12 cellular contexts compared by ENCODE assay signal in the genomic region with DNA sequence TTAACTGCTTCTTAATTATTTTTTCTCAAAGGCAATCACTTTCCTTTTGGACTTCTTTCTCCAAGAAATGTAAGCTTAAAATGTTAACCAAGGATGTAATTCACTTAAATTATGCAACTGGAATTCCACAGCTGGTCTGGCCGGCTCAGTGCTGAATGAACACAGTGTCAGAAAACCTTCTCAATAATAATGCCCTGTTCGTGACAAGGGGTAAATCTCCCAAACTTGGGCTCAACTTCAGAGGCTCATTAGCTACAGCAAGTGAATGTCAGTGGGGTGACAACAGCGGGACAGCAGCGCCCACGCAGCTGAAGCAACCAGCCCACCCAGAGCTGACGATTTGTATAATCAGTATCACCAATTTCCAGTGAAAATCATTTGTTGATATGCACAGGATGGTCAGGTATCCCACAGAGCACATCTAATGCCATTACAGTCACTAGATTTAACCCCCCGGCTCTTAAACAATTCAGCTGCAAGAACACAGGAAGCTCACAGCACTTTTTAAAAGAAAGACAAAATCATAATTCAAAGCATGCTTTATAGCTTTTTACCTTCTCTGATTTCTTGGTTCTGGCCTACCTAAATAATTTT.
DNase-seq lines count a peak whose midpoint lies in the region; ATAC-seq and TF ChIP-seq lines count a peak whose summit lies in the region.
"Had no signal": no experiment of that assay in that cellular context is flagged by ENCODE, and none has a peak within 500 bp of the region (broad histone marks: within the 10 kb centered on the region; RNA-seq: fewer than 3 reads in every experiment).

No MANE protein-coding gene starts in this region.

- no peak overlapping the region for H2BK5ac ChIP-seq in mesenchymal stem cell (ENCODE audit: low read depth, low read length, poor library complexity, severe bottlenecking)

- TF ChIP-seq CTCF in dorsolateral prefrontal cortex (IDR thresholded peaks at IDR 0.05 in 54 of 56, conservative IDR thresholded peaks at IDR 0.05 in 2 of 56; ENCODE audit: low read depth in 1 of 56, partially characterized antibody in 56 of 56), result no peak
- TF ChIP-seq CTCF in mammary epithelial cell (conservative IDR thresholded peaks at IDR 0.05 in 1 of 2, IDR thresholded peaks at IDR 0.05 in 1 of 2; ENCODE audit: extremely low read depth in 1 of 2, insufficient read depth in 1 of 2, low read depth in 1 of 2, low read length in 2 of 2), result no peak

- H2BK15ac ChIP-seq in mesenchymal stem cell (ENCODE audit: low read depth, poor library complexity, severe bottlenecking), result no peak overlapping the region

- DNase-seq in dorsolateral prefrontal cortex (no peak), mesenchymal stem cell (no peak), superior temporal gyrus (ENCODE audit: extremely low spot score) (peak; percentile 27), D341Med (ENCODE audit: low spot score) (no peak), mammary epithelial cell (no peak)
- DNase-seq: activated CD4-positive, alpha-beta T cell treated with anti-CD3 and anti-CD28 coated beads, Interleukin-2, amount 10 ng/mL, durations not matched to agents 24 days and 14 days; NCI-H1092 had no signal

- H3K4me1 ChIP-seq in HUES48 (ENCODE audit: control insufficient read depth, insufficient read depth, low read length) (peaks cover 59% of the 10 kb centered on the region), mesenchymal stem cell (ENCODE audit: control insufficient read depth, insufficient read depth, low read depth, low read length) (no peaks in the 10 kb centered on the region), mammary epithelial cell (ENCODE audit: insufficient read depth, low read length) (no peaks in the 10 kb centered on the region)

- 48% methylated on average over 7 of the region's 7 CpGs for WGBS in mesenchymal stem cell
- WGBS in mammary epithelial cell (ENCODE audit: low coverage, missing lambda C conversion rate), result 42% methylated on average over 7 of the region's 7 CpGs

- no peak overlapping the region for H4K91ac ChIP-seq in mesenchymal stem cell (ENCODE audit: low read length)

- BruUV-seq in mammary epithelial cell (replicated peaks; lab: Mats Ljungman, UMichigan), result no TSS peak

- H3K27me3 ChIP-seq in HUES48 (ENCODE audit: control insufficient read depth, insufficient read depth, low read length) (no peaks in the 10 kb centered on the region; the same call in 1 of the 2 replicates), dorsolateral prefrontal cortex (peaks cover 0 to 17% (median 0%) of the 10 kb centered on the region in 45 donors), mesenchymal stem cell (ENCODE audit: control insufficient read depth in 1 of 2, insufficient read depth in 1 of 2, low read length in 2 of 2) (peaks cover 0 to 10% of the 10 kb centered on the region in 2 experiments), mammary epithelial cell (ENCODE audit: insufficient read depth, low read length) (no peaks in the 10 kb centered on the region)
- H3K27me3 ChIP-seq: body of pancreas had no signal

- H3K36me3 ChIP-seq in HUES48 (ENCODE audit: control insufficient read depth, insufficient read depth, low read length), result no peaks in the 10 kb centered on the region
- H3K36me3 ChIP-seq in mesenchymal stem cell (ENCODE audit: control insufficient read depth in 1 of 2, insufficient read depth in 2 of 2, low read depth in 1 of 2, low read length in 2 of 2), result no peaks in the 10 kb centered on the region
- H3K36me3 ChIP-seq in mammary epithelial cell (ENCODE audit: insufficient read depth, low read length), result no peaks in the 10 kb centered on the region

- H3K79me1 ChIP-seq in mesenchymal stem cell (replicated peaks; ENCODE audit: low read length, poor library complexity, severe bottlenecking), result no peaks in the 10 kb centered on the region

- H3K23ac ChIP-seq in mesenchymal stem cell (ENCODE audit: low read length in 2 of 2), result no peak overlapping the region

- H4K20me1 ChIP-seq in mammary epithelial cell (ENCODE audit: insufficient read depth, low read length), result no peaks in the 10 kb centered on the region

- H2AFZ ChIP-seq in mesenchymal stem cell (ENCODE audit: low read depth, low read length) (no peak overlapping the region), mammary epithelial cell (ENCODE audit: low read depth, low read length) (no peak overlapping the region)

- no peaks in the 10 kb centered on the region for H3K79me2 ChIP-seq in mammary epithelial cell (ENCODE audit: insufficient read depth, low read length)

- H4K8ac ChIP-seq in mesenchymal stem cell (ENCODE audit: low read length), result no peak overlapping the region

- CTCF ChIA-PET in mammary epithelial cell (lab: Charles Lee; ENCODE audit: low non-redundant PET), result no interaction called here

- no peak overlapping the region for H3K4ac ChIP-seq in mesenchymal stem cell (ENCODE audit: low read depth in 1 of 2, low read length in 2 of 2)

- H3K4me2 ChIP-seq in mesenchymal stem cell (ENCODE audit: low read length, poor library complexity, severe bottlenecking), result no peak overlapping the region
- H3K4me2 ChIP-seq in mammary epithelial cell (ENCODE audit: insufficient read depth, low read depth, low read length), result no peak overlapping the region

- no peak overlapping the region for H2BK12ac ChIP-seq in mesenchymal stem cell (ENCODE audit: low read length in 2 of 2)

- H2BK120ac ChIP-seq in mesenchymal stem cell (ENCODE audit: low read depth, low read length), result no peak overlapping the region

- dilution Hi-C loops in mammary epithelial cell (cut with HindIII; ENCODE audit: low sequenced_read_pairs), result no loop called here

- no peaks in the 10 kb centered on the region for H3K9me3 ChIP-seq in HUES48 (ENCODE audit: control insufficient read depth, insufficient read depth, low read length)
- H3K9me3 ChIP-seq in mesenchymal stem cell (ENCODE audit: control insufficient read depth, low read length), result no peaks in the 10 kb centered on the region
- no peaks in the 10 kb centered on the region for H3K9me3 ChIP-seq in mammary epithelial cell (replicated peaks; ENCODE audit: insufficient read depth, low read length)
- H3K9me3 ChIP-seq: body of pancreas, mucosa of descending colon had no signal

- no peak for ATAC-seq in GM18870 (IDR thresholded peaks at IDR 0.05; ENCODE audit: unreplicated experiment)
- ATAC-seq: body of pancreas, HepG2 had no signal

- H3K4me3 ChIP-seq in HUES48 (ENCODE audit: low read depth, low read length) (peak overlapping the region; percentile 42), dorsolateral prefrontal cortex (peak overlapping the region; percentile 20 to 71 (median 55)), mesenchymal stem cell (ENCODE audit: insufficient read depth in 1 of 2, low read depth in 1 of 2, low read length in 2 of 2) (peak overlapping the region in 1 of 2 experiments; percentile 67), mammary epithelial cell (replicated peaks in 1 of 3; ENCODE audit: insufficient read depth in 1 of 3, low read depth in 2 of 3, low read length in 3 of 3) (no peak overlapping the region)
- H3K4me3 ChIP-seq: body of pancreas, mucosa of descending colon had no signal

- intact Hi-C loops in dorsolateral prefrontal cortex (cut with DNase I), result no loop called here
- intact Hi-C loops in mammary epithelial cell (cut with micrococcal nuclease), result no loop called here

- H2AK5ac ChIP-seq in mesenchymal stem cell (ENCODE audit: low read length, severe bottlenecking), result no peak overlapping the region

- H3K9ac ChIP-seq in HUES48 (ENCODE audit: low read depth, low read length) (peak overlapping the region; percentile 23; the same call in 1 of the 2 replicates), mesenchymal stem cell (ENCODE audit: low read length) (peak overlapping the region; percentile 12), mammary epithelial cell (ENCODE audit: insufficient read depth, low read length) (no peak overlapping the region)

- no peak overlapping the region for H3K14ac ChIP-seq in mesenchymal stem cell (ENCODE audit: low read length in 2 of 2)

- no peak overlapping the region for H3K18ac ChIP-seq in mesenchymal stem cell (ENCODE audit: low read depth in 1 of 2, low read length in 2 of 2)

- in situ Hi-C loops in mammary epithelial cell (cut with MboI; ENCODE audit: low sequenced_read_pairs in 2 of 2), result no loop called here

- peak overlapping the region; percentile 90 for H3K27ac ChIP-seq in HUES48 (ENCODE audit: low read depth, low read length)
- H3K27ac ChIP-seq in dorsolateral prefrontal cortex, result peak overlapping the region in 24 of 59 donors; percentile 2 to 83 (median 70)
- H3K27ac ChIP-seq in mesenchymal stem cell (ENCODE audit: low read length, poor library complexity, severe bottlenecking), result no peak overlapping the region
- H3K27ac ChIP-seq in mammary epithelial cell (ENCODE audit: insufficient read depth, low read depth, low read length), result no peak overlapping the region
- H3K27ac ChIP-seq: body of pancreas had no signal

Comparison
In these comparisons a context has a peak if more than half of its experiments do, and no peak if none do; other contexts are left out.
1. H3K4me3 ChIP-seq: peak in HUES48 (single experiment) and dorsolateral prefrontal cortex (59 of 59); none in mammary epithelial cell (0 of 3).